Comparison of ENCODE assay signal across 1 cellular context in genomic region chr1:67135354-67135753, GRCh38.
TF ChIP-seq lines count a peak whose summit lies in the region.

No MANE protein-coding gene starts in this region.

TF ChIP-seq in K562, 482 proteins besides CTCF, POLR2A, EP300 and RAD21:
- TF ChIP-seq CEBPG (CRISPR knock-in tag; IDR thresholded peaks at IDR 0.05) (no peak), CEBPG (tag; conservative IDR thresholded peaks at IDR 0.05 in 1 of 2, IDR thresholded peaks at IDR 0.05 in 1 of 2) (peak; percentile 11 to 40; a peak in 1 of 4 replicates), BACH1 (tag; IDR thresholded peaks at IDR 0.05) (no peak), CEBPB (tag; IDR thresholded peaks at IDR 0.05) (peak; percentile 79; the same call in 1 of the 2 replicates)
